ENCODE assay signal across 21 cellular contexts in the genomic region with DNA sequence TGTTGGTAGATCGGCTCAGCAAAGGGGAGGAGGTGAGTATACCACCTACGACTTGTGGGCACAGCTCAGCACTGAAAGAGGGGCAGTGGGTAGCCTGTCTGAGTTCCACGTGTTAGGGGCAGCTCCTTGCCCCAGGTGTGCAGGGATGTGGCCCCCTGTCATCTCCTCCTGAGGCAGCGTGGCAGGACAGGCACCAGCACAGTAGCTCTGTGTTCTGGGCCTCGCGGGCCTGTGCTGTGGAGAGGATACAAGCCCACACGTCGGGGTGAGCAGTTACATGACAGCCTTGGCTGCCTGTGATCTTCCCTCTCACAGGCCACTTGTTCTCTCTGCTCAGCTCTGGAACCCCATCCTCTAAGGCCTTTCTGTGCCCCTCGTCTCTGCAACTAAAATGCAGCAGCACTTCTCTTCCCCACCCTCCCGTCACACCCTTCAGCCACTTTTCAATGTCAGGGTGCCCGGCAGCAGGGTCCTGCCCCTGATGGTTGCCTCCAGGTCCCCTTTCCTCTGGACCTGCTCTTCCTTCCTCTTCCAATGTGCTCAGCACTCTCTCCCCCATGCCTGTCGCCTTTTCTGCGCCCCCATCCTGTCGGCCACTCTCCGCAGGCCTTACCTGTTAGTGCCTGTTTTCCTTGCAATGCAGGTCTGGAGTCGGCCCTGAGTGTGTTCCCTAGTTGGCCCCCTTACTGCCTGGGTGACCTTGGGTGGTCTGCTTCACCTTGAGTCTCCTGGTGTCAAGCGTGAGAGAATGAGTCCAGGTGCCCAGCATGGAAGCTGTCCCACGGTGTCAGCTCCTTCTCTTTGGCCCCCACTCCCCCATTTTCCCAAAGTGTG. TPM values are rescaled to one million over a fixed set of nuclear protein-coding genes. Genes with fewer than 3 reads are reported as not detected.
DNase-seq lines count a peak whose midpoint lies in the region; ATAC-seq, FAIRE-seq and TF ChIP-seq lines count a peak whose summit lies in the region.
"Had no signal": no experiment of that assay in that cellular context is flagged by ENCODE, and none has a peak within 500 bp of the region (broad histone marks: within the 10 kb centered on the region; RNA-seq: fewer than 3 reads in every experiment).

No MANE protein-coding gene starts in this region.

- DNase-seq in activated B cell treated with CpG ODN at 0.5 μM for 24 hours (no peak), astrocyte (ENCODE audit: low read depth) (no peak), nephron progenitor cell (no peak), putamen (ENCODE audit: low spot score) (no peak), ecto neural progenitor cell (ENCODE audit: low spot score) (no peak)
- DNase-seq in stimulated activated naive B cell treated with anti-CD40 and anti-IgM and Interleukin-4, amounts not matched to agents 10 μg/mL and 1 μg/mL and 100 μg/mL, for 72 hours = no peak
- DNase-seq in stimulated activated CD4-positive, alpha-beta T cell treated with anti-CD3 and anti-CD28 coated beads, Interleukin-4, amount 100 ng/mL, for 1 hour = no peak
- no peak for DNase-seq in activated CD4-positive, alpha-beta T cell treated with anti-CD3 and anti-CD28 coated beads, Interleukin-2, amount 50 U/mL, for 1 hour
- DNase-seq: 8988T; Calu3; CD8-positive, alpha-beta T cell; DMS79 treated with DMSO at 0.1 percent for 48 hours; GF-D8; GOT3; H7; HFFc6 had no signal

- CTCF ChIA-PET in activated B cell treated with CpG ODN at 0.5 μM for 24 hours (lab: Charles Lee) = no interaction called here

- no peak overlapping the region for H3K9ac ChIP-seq in astrocyte (ENCODE audit: low read length)

- H3K9me3 Mint-ChIP-seq in activated B cell treated with CpG ODN at 0.5 μM for 24 hours = no peaks in the 10 kb centered on the region
- no peaks in the 10 kb centered on the region for H3K9me3 Mint-ChIP-seq in astrocyte (ENCODE audit: unreplicated experiment)
- no peaks in the 10 kb centered on the region for H3K9me3 Mint-ChIP-seq in nephron progenitor cell
- no peaks in the 10 kb centered on the region for H3K9me3 Mint-ChIP-seq in stimulated activated naive B cell treated with anti-CD40 and anti-IgM and Interleukin-4, amounts not matched to agents 10 μg/mL and 1 μg/mL and 100 μg/mL, for 72 hours
- H3K9me3 Mint-ChIP-seq: CD8-positive, alpha-beta T cell; HFFc6 had no signal

- peaks cover 30% of the 10 kb centered on the region for H3K36me3 ChIP-seq in astrocyte (ENCODE audit: insufficient read depth, low read length)

- H3K27ac Mint-ChIP-seq in activated B cell treated with CpG ODN at 0.5 μM for 24 hours (peak overlapping the region; percentile 15), astrocyte (ENCODE audit: unreplicated experiment) (peak overlapping the region; percentile 3), nephron progenitor cell (peak overlapping the region; percentile 55)
- H3K27ac Mint-ChIP-seq in stimulated activated naive B cell treated with anti-CD40 and anti-IgM and Interleukin-4, amounts not matched to agents 10 μg/mL and 1 μg/mL and 100 μg/mL, for 72 hours = peak overlapping the region; percentile 51
- H3K27ac Mint-ChIP-seq: B cell; CD8-positive, alpha-beta T cell; HFFc6 had no signal

- peaks cover 13% of the 10 kb centered on the region for H3K4me1 Mint-ChIP-seq in activated B cell treated with CpG ODN at 0.5 μM for 24 hours
- no peaks in the 10 kb centered on the region for H3K4me1 Mint-ChIP-seq in astrocyte (ENCODE audit: low read depth, unreplicated experiment)
- H3K4me1 Mint-ChIP-seq in nephron progenitor cell = no peaks in the 10 kb centered on the region
- peaks cover 31 to 33% of the 10 kb centered on the region in 2 donors for H3K4me1 Mint-ChIP-seq in stimulated activated naive B cell treated with anti-CD40 and anti-IgM and Interleukin-4, amounts not matched to agents 10 μg/mL and 1 μg/mL and 100 μg/mL, for 72 hours

- no peak overlapping the region for H3K4me3 Mint-ChIP-seq in activated B cell treated with CpG ODN at 0.5 μM for 24 hours
- H3K4me3 Mint-ChIP-seq in astrocyte (ENCODE audit: unreplicated experiment) = no peak overlapping the region
- H3K4me3 Mint-ChIP-seq in nephron progenitor cell = no peak overlapping the region
- H3K4me3 Mint-ChIP-seq in stimulated activated naive B cell treated with anti-CD40 and anti-IgM and Interleukin-4, amounts not matched to agents 10 μg/mL and 1 μg/mL and 100 μg/mL, for 72 hours = no peak overlapping the region
- H3K4me3 Mint-ChIP-seq: B cell; CD8-positive, alpha-beta T cell; HFFc6 had no signal

- no peak overlapping the region for H3K4me3 ChIP-seq in astrocyte (ENCODE audit: insufficient read depth, low read depth, low read length)
- H3K4me3 ChIP-seq: BLaER1 treated with 17β-estradiol and CSF1 and Interleukin-3, amounts not matched to agents 10 nM and 100 nM had no signal

- H3K27me3 ChIP-seq in astrocyte (ENCODE audit: insufficient read depth, low read length) = no peaks in the 10 kb centered on the region
- H3K27me3 ChIP-seq: BLaER1 treated with 17β-estradiol and CSF1 and Interleukin-3, amounts not matched to agents 10 nM and 100 nM had no signal

- no peaks in the 10 kb centered on the region for H4K20me1 ChIP-seq in astrocyte (ENCODE audit: insufficient read depth, low read length)

- no peak overlapping the region for H2AFZ ChIP-seq in astrocyte (ENCODE audit: low read depth, low read length)

- no peaks in the 10 kb centered on the region for H3K4me1 ChIP-seq in astrocyte (ENCODE audit: insufficient read depth, low read length)

- POLR2A ChIA-PET in activated B cell treated with CpG ODN at 0.5 μM for 24 hours (lab: Charles Lee) = interaction anchor here (0.6 kb wide), 1 partner anchor 50 kb away, joined by 8 read pairs; no protein-coding TSS in a partner anchor

- H3K27me3 Mint-ChIP-seq in activated B cell treated with CpG ODN at 0.5 μM for 24 hours (no peaks in the 10 kb centered on the region), astrocyte (ENCODE audit: low read depth, unreplicated experiment) (no peaks in the 10 kb centered on the region), nephron progenitor cell (ENCODE audit: low read depth, poor library complexity) (no peaks in the 10 kb centered on the region)
- H3K27me3 Mint-ChIP-seq in stimulated activated naive B cell treated with anti-CD40 and anti-IgM and Interleukin-4, amounts not matched to agents 10 μg/mL and 1 μg/mL and 100 μg/mL, for 72 hours = no peaks in the 10 kb centered on the region
- H3K27me3 Mint-ChIP-seq: B cell had no signal

- peaks cover 96% of the 10 kb centered on the region for H3K36me3 Mint-ChIP-seq in activated B cell treated with CpG ODN at 0.5 μM for 24 hours (ENCODE audit: low read depth)
- H3K36me3 Mint-ChIP-seq in astrocyte (ENCODE audit: low read depth, unreplicated experiment) = peaks cover 37% of the 10 kb centered on the region
- peaks cover 41% of the 10 kb centered on the region for H3K36me3 Mint-ChIP-seq in nephron progenitor cell (ENCODE audit: low read depth)
- peaks cover 81 to 85% of the 10 kb centered on the region in 2 donors for H3K36me3 Mint-ChIP-seq in stimulated activated naive B cell treated with anti-CD40 and anti-IgM and Interleukin-4, amounts not matched to agents 10 μg/mL and 1 μg/mL and 100 μg/mL, for 72 hours

- intact Hi-C loops in activated B cell treated with CpG ODN at 0.5 μM for 24 hours (cut with micrococcal nuclease) = no loop called here

- TF ChIP-seq CTCF in activated B cell treated with CpG ODN at 0.5 μM for 24 hours (IDR thresholded peaks at IDR 0.05) (no peak), astrocyte (IDR thresholded peaks at IDR 0.05; ENCODE audit: insufficient read depth, low read depth, low read length) (no peak), nephron progenitor cell (IDR thresholded peaks at IDR 0.05) (no peak)

- no peak for FAIRE-seq in astrocyte (lab: Jason Lieb, UNC)
- FAIRE-seq: HTR-8/SVneo had no signal

- H3K4me2 ChIP-seq in astrocyte (ENCODE audit: low read length) = no peak overlapping the region
- H3K4me2 ChIP-seq: BLaER1 treated with 17β-estradiol and CSF1 and Interleukin-3, amounts not matched to agents 10 nM and 100 nM had no signal

- H3K79me2 ChIP-seq in astrocyte (ENCODE audit: insufficient read depth, low read length) = no peaks in the 10 kb centered on the region

- H3K27ac ChIP-seq in astrocyte (ENCODE audit: low read depth, low read length) = no peak overlapping the region
- H3K27ac ChIP-seq: BLaER1 treated with 17β-estradiol and CSF1 and Interleukin-3, amounts not matched to agents 10 nM and 100 nM had no signal

- no peak for ATAC-seq in activated B cell treated with CpG ODN at 0.5 μM for 24 hours (ENCODE audit: low read depth)
- ATAC-seq in stimulated activated naive B cell treated with anti-CD40 and anti-IgM and Interleukin-4, amounts not matched to agents 10 μg/mL and 1 μg/mL and 100 μg/mL, for 72 hours (replicated peaks) = no peak
- ATAC-seq: CD8-positive, alpha-beta T cell; HCT116 had no signal

- H3K9me3 ChIP-seq in astrocyte (ENCODE audit: insufficient read depth, low read depth, low read length) = no peaks in the 10 kb centered on the region
- H3K9me3 ChIP-seq: BLaER1 treated with 17β-estradiol and CSF1 and Interleukin-3, amounts not matched to agents 10 nM and 100 nM had no signal

RNA-seq across cellular contexts. Expression of gene CPNE9, which starts 18.2 kb away (rescaled TPM):
- total RNA-seq in activated B cell treated with CpG ODN at 0.5 μM for 24 hours (0.20 TPM in 1 of 2 replicates, not detected in the other), astrocyte (0.20 TPM in 1 of 2 replicates, not detected in the other)
- total RNA-seq: A673, Calu3, HFFc6 had no signal

RNA-seq across cellular contexts. Expression of gene MTMR14, which starts 36.1 kb away (rescaled TPM):
- total RNA-seq in activated B cell treated with CpG ODN at 0.5 μM for 24 hours = 92.0 and 99.2 TPM in 2 replicates
- 27.5 and 27.6 TPM in 2 replicates for total RNA-seq in astrocyte

RNA-seq across cellular contexts. Expression of gene BRPF1, which starts 46.1 kb away (rescaled TPM):
- total RNA-seq in activated B cell treated with CpG ODN at 0.5 μM for 24 hours (33.5 and 35.2 TPM in 2 replicates), astrocyte (19.5 TPM in 2 replicates)

Comparison
In these comparisons a context has a peak if more than half of its experiments do, and no peak if none do; other contexts are left out.
1. H3K27ac Mint-ChIP-seq: peak in every context shown above with its lines; median percentile 55 in nephron progenitor cell; 51 in stimulated activated naive B cell treated with anti-CD40 and anti-IgM and Interleukin-4, amounts not matched to agents 10 μg/mL and 1 μg/mL and 100 μg/mL, for 72 hours; 15 in activated B cell treated with CpG ODN at 0.5 μM for 24 hours; 3 in astrocyte.